Comparison of ENCODE assay signal across 10 cellular contexts in the genomic region with DNA sequence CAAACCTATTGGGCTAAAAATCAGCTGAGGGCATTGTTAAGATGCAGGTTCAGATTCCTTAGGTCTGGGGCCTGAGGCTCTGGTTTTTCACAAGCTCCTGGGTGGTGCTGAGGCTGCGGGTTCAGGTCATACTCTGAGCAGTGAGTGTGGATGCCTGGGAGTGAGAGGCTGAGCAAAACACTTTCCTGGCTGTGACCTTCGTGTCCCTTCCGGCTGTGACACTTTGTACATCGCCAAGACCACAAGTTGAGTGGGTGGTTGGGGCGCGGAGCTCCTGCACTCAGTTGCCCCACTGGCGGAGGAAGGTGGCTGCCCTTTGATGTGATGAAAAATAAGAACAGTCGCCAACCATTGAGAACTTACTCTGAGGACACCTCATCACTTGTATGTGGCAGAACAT. TPM values are rescaled to one million over a fixed set of nuclear protein-coding genes. Genes with fewer than 3 reads are reported as not detected.
A peak's percentile ranks its signal among the peaks of the same experiment; 100 is the strongest.
DNase-seq lines count a peak whose midpoint lies in the region; ATAC-seq, FAIRE-seq and TF ChIP-seq lines count a peak whose summit lies in the region.
"Had no signal": no experiment of that assay in that cellular context is flagged by ENCODE, and none has a peak within 500 bp of the region (broad histone marks: within the 10 kb centered on the region; RNA-seq: fewer than 3 reads in every experiment).

No MANE protein-coding gene starts in this region.

- H3K4me2 ChIP-seq in K562 (ENCODE audit: insufficient read depth, low read length) (no peak overlapping the region), PC-9 (no peak overlapping the region)

- H3K9me2 ChIP-seq in PC-9 (ENCODE audit: insufficient read depth), result no peaks in the 10 kb centered on the region

- H3K4me1 Mint-ChIP-seq in osteocyte (ENCODE audit: unreplicated experiment), result peaks cover 79% of the 10 kb centered on the region

- BruUV-seq in K562 (replicated peaks; lab: Mats Ljungman, UMichigan), result no TSS peak
- BruUV-seq in PC-9 (replicated peaks; lab: Mats Ljungman, UMichigan), result no TSS peak

- H4K20me1 ChIP-seq in K562 (replicated peaks; ENCODE audit: control insufficient read depth, insufficient read depth, low read length), result no peaks in the 10 kb centered on the region
- no peaks in the 10 kb centered on the region for H4K20me1 ChIP-seq in PC-9 (ENCODE audit: insufficient read depth)

- no peak for FAIRE-seq in K562 (lab: Jason Lieb, UNC)

- TF ChIP-seq RAD21 in K562 (CRISPR knock-in tag; conservative IDR thresholded peaks at IDR 0.05 in 1 of 2, IDR thresholded peaks at IDR 0.05 in 1 of 2), result no peak

- H3F3A ChIP-seq in PC-9 (ENCODE audit: insufficient read depth, low read depth), result no peaks in the 10 kb centered on the region

- H3K27me3 ChIP-seq in heart right ventricle (no peaks in the 10 kb centered on the region), K562 (ENCODE audit: control insufficient read depth in 2 of 2, insufficient read depth in 2 of 2, low read length in 2 of 2) (no peaks in the 10 kb centered on the region), PC-9 (ENCODE audit: insufficient read depth, low read depth) (no peaks in the 10 kb centered on the region)

- H3K4me3 Mint-ChIP-seq in osteocyte (ENCODE audit: unreplicated experiment), result no peak overlapping the region

- H3K9ac ChIP-seq in K562 (ENCODE audit: insufficient read depth in 1 of 2, low read depth in 2 of 2, low read length in 2 of 2), result peak overlapping the region in 1 of 2 experiments; percentile 29; a peak in 1 of 4 replicates

- TF ChIP-seq EP300 in K562 (IDR thresholded peaks at IDR 0.05; ENCODE audit: low read length), result no peak

- H3K9me3 ChIP-seq in heart right ventricle, result no peaks in the 10 kb centered on the region
- H3K9me3 ChIP-seq in K562 (replicated peaks; ENCODE audit: control insufficient read depth, insufficient read depth, low read depth, low read length), result no peaks in the 10 kb centered on the region
- no peaks in the 10 kb centered on the region for H3K9me3 ChIP-seq in PC-9 (ENCODE audit: insufficient read depth, low read depth)

- H3K4me3 ChIP-seq in heart right ventricle, result no peak overlapping the region
- no peak overlapping the region for H3K4me3 ChIP-seq in K562
- no peak overlapping the region for H3K4me3 ChIP-seq in urinary bladder (ENCODE audit: low read depth, low read length)
- H3K4me3 ChIP-seq in PC-9, result no peak overlapping the region

- H2AFZ ChIP-seq in K562 (ENCODE audit: low read depth, low read length), result peak overlapping the region; percentile 48; the same call in 1 of the 2 replicates
- no peak overlapping the region for H2AFZ ChIP-seq in PC-9

- TF ChIP-seq CTCF in heart right ventricle (IDR thresholded peaks at IDR 0.05) (no peak), K562 (IDR thresholded peaks at IDR 0.05 in 2 of 3, conservative IDR thresholded peaks at IDR 0.05 in 1 of 3; ENCODE audit: insufficient read depth in 2 of 3, low read depth in 1 of 3, low read length in 3 of 3) (no peak), osteocyte (IDR thresholded peaks at IDR 0.05) (no peak), PC-9 (conservative IDR thresholded peaks at IDR 0.05) (no peak)

- DNase-seq in heart right ventricle (no peak), Right ventricle myocardium superior (no peak), K562 (ENCODE audit: extremely low read depth in 1 of 4, low spot score in 3 of 4) (no peak), osteocyte (ENCODE audit: extremely low spot score, unreplicated experiment) (no peak), hypothalamus (lab: John Stamatoyannopoulos, UW) (no peak), SKM-1 (lab: John Stamatoyannopoulos, UW; ENCODE audit: unreplicated experiment) (no peak), PC-9 (no peak)
- DNase-seq: HCEC 1CT had no signal

- H3K36me3 ChIP-seq in heart right ventricle (no peaks in the 10 kb centered on the region), K562 (ENCODE audit: control insufficient read depth, insufficient read depth, low read length) (no peaks in the 10 kb centered on the region), urinary bladder (ENCODE audit: insufficient read depth) (no peaks in the 10 kb centered on the region), PC-9 (ENCODE audit: low read depth) (no peaks in the 10 kb centered on the region)

- TF ChIP-seq POLR2A in K562 (conservative IDR thresholded peaks at IDR 0.05), result no peak

- H3K4me1 ChIP-seq in heart right ventricle (peaks cover 51 to 89% (median 85%) of the 10 kb centered on the region in 9 donors), K562 (replicated peaks in 1 of 2; ENCODE audit: control insufficient read depth in 2 of 2, insufficient read depth in 2 of 2, low read length in 2 of 2) (peaks cover 33 to 35% of the 10 kb centered on the region in 2 experiments), urinary bladder (ENCODE audit: insufficient read depth) (peaks cover 1% of the 10 kb centered on the region), PC-9 (replicated peaks; ENCODE audit: insufficient read depth) (no peaks in the 10 kb centered on the region; the same call in 1 of the 2 replicates)

- H3K9me3 Mint-ChIP-seq in osteocyte (ENCODE audit: unreplicated experiment), result no peaks in the 10 kb centered on the region

- POLR2A ChIA-PET in K562 (lab: Yijun Ruan, JAX), result interaction anchor here (1.9 kb wide), 1 partner anchor 14 kb away, joined by 9 read pairs; no protein-coding TSS in a partner anchor
- POLR2A ChIA-PET in PC-9 (lab: Charles Lee; ENCODE audit: unreplicated experiment), result no interaction called here

- peak overlapping the region; percentile 99 for H3K27ac Mint-ChIP-seq in osteocyte (ENCODE audit: unreplicated experiment)

- no peak for ATAC-seq in heart right ventricle
- no peak for ATAC-seq in Right ventricle myocardium superior (ENCODE audit: poor library complexity)
- no peak for ATAC-seq in K562

- WGBS in heart right ventricle, 2 donors, result 86 to 87% methylated on average over 8 of the region's 8 CpGs
- WGBS in K562 (ENCODE audit: insufficient coverage, low coverage, missing lambda C conversion rate), result 64% methylated on average over 8 of the region's 8 CpGs
- 93% methylated on average over 8 of the region's 8 CpGs for WGBS in urinary bladder

- no peaks in the 10 kb centered on the region for H3K36me3 Mint-ChIP-seq in osteocyte (ENCODE audit: unreplicated experiment)

- H3K27me3 Mint-ChIP-seq in osteocyte (ENCODE audit: unreplicated experiment), result no peaks in the 10 kb centered on the region

- in situ Hi-C loops in K562 (cut with MboI), result no loop called here

- peaks cover 6% of the 10 kb centered on the region for H3K9me1 ChIP-seq in K562 (ENCODE audit: control insufficient read depth, insufficient read depth, low read length)

- CTCF ChIA-PET in K562 (lab: Yijun Ruan, JAX; ENCODE audit: low intra/inter-chr PET ratio) (no interaction called here), PC-9 (lab: Charles Lee) (interaction anchor here (0.6 to 1.8 kb wide), 2 partner anchors 18 to 64 kb away, joined by 3 to 4 read pairs; no protein-coding TSS in a partner anchor)

- no peaks in the 10 kb centered on the region for H3K79me2 ChIP-seq in K562 (ENCODE audit: control insufficient read depth, insufficient read depth, low read length)
- no peaks in the 10 kb centered on the region for H3K79me2 ChIP-seq in PC-9 (ENCODE audit: low read depth)

- intact Hi-C loops in heart right ventricle (cut with DNase I) (no loop called here), Right ventricle myocardium superior (cut with DNase I) (no loop called here), K562 (cut with micrococcal nuclease) (no loop called here), PC-9 (cut with micrococcal nuclease; ENCODE audit: unreplicated experiment) (no loop called here)

- peak overlapping the region; percentile 52 to 97 (median 94) for H3K27ac ChIP-seq in heart right ventricle
- H3K27ac ChIP-seq in K562 (ENCODE audit: extremely low read depth, low read depth, low read length), result no peak overlapping the region
- H3K27ac ChIP-seq in urinary bladder (ENCODE audit: low read depth), result peak overlapping the region; percentile 46
- no peak overlapping the region for H3K27ac ChIP-seq in PC-9

RNA-seq across cellular contexts. Expression of a gene that starts 24.8 kb away (rescaled TPM):
- total RNA-seq in heart right ventricle, result 1 to 10 TPM in 1 of 10 donors, under 1 TPM in 3, not detected in 6; 0.10 to 1.7 (median 0.48) TPM
- polyA plus RNA-seq in heart right ventricle, result under 1 TPM in 1 of 2 donors, not detected in 1; 0.46 TPM
- total RNA-seq in Right ventricle myocardium superior, result not detected
- total RNA-seq in K562 (2011; cell fraction: chromatin; rRNA removed; ENCODE audit: low replicate concordance), result 0.62 and 2.8 TPM in 2 replicates
- 1.6 and 2.2 TPM in 2 replicates for total RNA-seq in K562 (2011; cell fraction: nucleolus; rRNA removed)
- total RNA-seq in K562 (2011; cell fraction: nucleoplasm; rRNA removed), result 1.1 and 1.2 TPM in 2 replicates
- 0.14 and 0.33 TPM in 2 replicates for total RNA-seq in K562 (2014; rRNA removed)
- total RNA-seq in K562 (2014; rRNA removed; fragmentation: Illumina TruSeq; extraction: Trizol), result 0.13 and 0.22 TPM in 2 replicates
- total RNA-seq in K562 (2015; rRNA removed; fragmentation: Illumina TruSeq; extraction: Trizol), result 0.30 and 0.51 TPM in 2 replicates
- total RNA-seq in K562 (2021), result 1.1 and 1.3 TPM in 2 replicates
- 0.46 and 1.4 TPM in 2 replicates for polyA plus RNA-seq in K562 (2011; rRNA removed)
- polyA plus RNA-seq in K562 (2011; cell fraction: cytosol; rRNA removed), result 0.83 and 6.2 TPM in 2 replicates
- polyA plus RNA-seq in K562 (2011; cell fraction: nucleus; rRNA removed), result 0.28 and 2.5 TPM in 2 replicates
- polyA plus RNA-seq in K562 (2012), result 0.48 and 2.1 TPM in 2 replicates
- polyA plus RNA-seq in K562 (2014; fragmentation: Illumina TruSeq; extraction: Trizol), result 0.48 and 0.73 TPM in 2 replicates
- 1 to 10 TPM in 1 of 2 experiments, under 1 TPM in 1; 0.58 to 1.0 TPM for polyA plus RNA-seq in K562 (2014; fragmentation: Nextera tagmentation; extraction: Ambion mirVana)
- 0.32 and 0.56 TPM in 2 replicates for polyA plus RNA-seq in K562 (2014; rRNA removed)
- polyA minus RNA-seq in K562 (2011; rRNA and poly(A)+ RNA removed), result 1.1 and 4.7 TPM in 2 replicates
- polyA minus RNA-seq in K562 (2011; cell fraction: cytosol; rRNA and poly(A)+ RNA removed), result 1.3 TPM in 1 of 2 replicates, not detected in the other
- 0.67 and 1.5 TPM in 2 replicates for polyA minus RNA-seq in K562 (2011; cell fraction: nucleus; rRNA and poly(A)+ RNA removed)
- 0.21 TPM in 1 of 2 replicates, not detected in the other for total RNA-seq in osteocyte
- 0.58 TPM for total RNA-seq in urinary bladder
- 0.39 TPM for polyA plus RNA-seq in urinary bladder
- not detected in 2 replicates for total RNA-seq in PC-9 (2021)
- total RNA-seq: epithelial cell of proximal tubule had no signal

RNA-seq across cellular contexts. Expression of a gene that starts 39.0 kb away (rescaled TPM):
- under 1 TPM in 1 of 10 donors, not detected in 9; 0.62 TPM for total RNA-seq in heart right ventricle
- under 1 TPM in 1 of 2 donors, not detected in 1; 0.01 TPM for polyA plus RNA-seq in heart right ventricle
- not detected for total RNA-seq in Right ventricle myocardium superior
- 2.1 and 5.8 TPM in 2 replicates for total RNA-seq in K562 (2011; cell fraction: chromatin; rRNA removed; ENCODE audit: low replicate concordance)
- 1.4 and 1.7 TPM in 2 replicates for total RNA-seq in K562 (2011; cell fraction: nucleolus; rRNA removed)
- total RNA-seq in K562 (2011; cell fraction: nucleoplasm; rRNA removed), result 2.7 and 2.8 TPM in 2 replicates
- 0.18 and 0.24 TPM in 2 replicates for total RNA-seq in K562 (2014; rRNA removed)
- 0.06 and 0.11 TPM in 2 replicates for total RNA-seq in K562 (2014; rRNA removed; fragmentation: Illumina TruSeq; extraction: Trizol)
- not detected in 2 replicates for total RNA-seq in K562 (2015; rRNA removed; fragmentation: Illumina TruSeq; extraction: Trizol)
- total RNA-seq in K562 (2021), result 0.73 and 0.78 TPM in 2 replicates
- 0.15 and 0.53 TPM in 2 replicates for polyA plus RNA-seq in K562 (2011; rRNA removed)
- polyA plus RNA-seq in K562 (2011; cell fraction: cytosol; rRNA removed), result 0.09 and 0.89 TPM in 2 replicates
- polyA plus RNA-seq in K562 (2011; cell fraction: nucleus; rRNA removed), result 0.38 and 4.1 TPM in 2 replicates
- 0.49 and 1.4 TPM in 2 replicates for polyA plus RNA-seq in K562 (2012)
- 0.54 and 0.61 TPM in 2 replicates for polyA plus RNA-seq in K562 (2014; fragmentation: Illumina TruSeq; extraction: Trizol)
- polyA plus RNA-seq in K562 (2014; fragmentation: Nextera tagmentation; extraction: Ambion mirVana), result under 1 TPM; 0.04 to 0.07 TPM
- polyA plus RNA-seq in K562 (2014; rRNA removed), result 0.29 and 0.40 TPM in 2 replicates
- polyA minus RNA-seq in K562 (2011; rRNA and poly(A)+ RNA removed), result 1.1 TPM in 1 of 2 replicates, not detected in the other
- 1.1 TPM in 1 of 2 replicates, not detected in the other for polyA minus RNA-seq in K562 (2011; cell fraction: cytosol; rRNA and poly(A)+ RNA removed)
- 0.22 and 2.7 TPM in 2 replicates for polyA minus RNA-seq in K562 (2011; cell fraction: nucleus; rRNA and poly(A)+ RNA removed)
- total RNA-seq in osteocyte, result 0.21 and 0.73 TPM in 2 replicates
- 5.4 TPM for total RNA-seq in urinary bladder
- 5.0 TPM for polyA plus RNA-seq in urinary bladder
- total RNA-seq in PC-9 (2021), result 17.4 and 23.5 TPM in 2 replicates
- total RNA-seq: epithelial cell of proximal tubule had no signal

Comparison
In these comparisons a context has a peak if more than half of its experiments do, and no peak if none do; other contexts are left out.
1. H3K27ac ChIP-seq: peak in heart right ventricle (10 of 10) and urinary bladder (single experiment); none in K562 (single experiment) and PC-9 (single experiment).